In genomic region chr10:69958232-69958902, GRCh38 we compare ENCODE assay signal across 9 cellular contexts.
DNase-seq lines count a peak whose midpoint lies in the region; ATAC-seq and TF ChIP-seq lines count a peak whose summit lies in the region.
"Had no signal": no experiment of that assay in that cellular context is flagged by ENCODE, and none has a peak within 500 bp of the region (broad histone marks: within the 10 kb centered on the region; RNA-seq: fewer than 3 reads in every experiment).

No MANE protein-coding gene starts in this region.

- CTCF ChIA-PET in SK-N-SH (lab: Yijun Ruan, JAX): interaction anchor here (0.6 to 6.8 kb wide), 58 partner anchors 9 to 405 kb away, joined by 3 to 85 read pairs (median 4); partner anchors contain the start of genes MACROH2A2 and TYSND1

- DNase-seq in GM13976 (ENCODE audit: low spot score): peak; percentile 80
- DNase-seq in Karpas-422: peak; percentile 83
- DNase-seq in SK-N-SH: peak; percentile 73
- peak; percentile 12 for DNase-seq in epithelial cell of prostate (ENCODE audit: low read depth, low spot score)
- DNase-seq: naive B cell had no signal

- no peak for ATAC-seq in GM18873 (IDR thresholded peaks at IDR 0.05; ENCODE audit: low FRiP score, unreplicated experiment)
- ATAC-seq in HG02571 (IDR thresholded peaks at IDR 0.05; ENCODE audit: unreplicated experiment): no peak

- TF ChIP-seq RAD21 in SK-N-SH (IDR thresholded peaks at IDR 0.05; ENCODE audit: low read length) (peak; percentile 69), neural cell (conservative IDR thresholded peaks at IDR 0.05) (peak; percentile 43)

- no peaks in the 10 kb centered on the region for H3K9me2 ChIP-seq in Karpas-422 (replicated peaks; ENCODE audit: insufficient read depth, low read length)
- no peaks in the 10 kb centered on the region for H3K9me2 ChIP-seq in SK-N-SH
- H3K9me2 ChIP-seq in neural cell (ENCODE audit: insufficient read depth, low read length): no peaks in the 10 kb centered on the region

- H3K4me1 ChIP-seq in Karpas-422 (ENCODE audit: low read length): peaks cover 18% of the 10 kb centered on the region
- H3K4me1 ChIP-seq in SK-N-SH (ENCODE audit: control insufficient read depth in 1 of 2, insufficient read depth in 2 of 2, low read depth in 1 of 2, low read length in 1 of 2): peaks cover 0 to 5% of the 10 kb centered on the region in 2 experiments; a peak in 2 of 4 replicates

- H4K20me1 ChIP-seq in Karpas-422 (ENCODE audit: insufficient read depth, low read depth, low read length) (no peaks in the 10 kb centered on the region), SK-N-SH (ENCODE audit: insufficient read depth) (no peaks in the 10 kb centered on the region), neural cell (ENCODE audit: insufficient read depth) (no peaks in the 10 kb centered on the region)

- TF ChIP-seq EP300 in SK-N-SH (IDR thresholded peaks at IDR 0.05; ENCODE audit: borderline replicate concordance in 1 of 2, low read depth in 1 of 2, low read length in 1 of 2): no peak
- TF ChIP-seq EP300 in neural cell (conservative IDR thresholded peaks at IDR 0.05; ENCODE audit: poor library complexity, severe bottlenecking): no peak

- H3K9ac ChIP-seq in Karpas-422 (ENCODE audit: low read length) (no peak overlapping the region), SK-N-SH (no peak overlapping the region), neural cell (ENCODE audit: low read length) (no peak overlapping the region)

- H3K79me2 ChIP-seq in Karpas-422 (ENCODE audit: low read length): no peaks in the 10 kb centered on the region
- H3K79me2 ChIP-seq in SK-N-SH (ENCODE audit: insufficient read depth): no peaks in the 10 kb centered on the region
- H3K79me2 ChIP-seq in neural cell (replicated peaks; ENCODE audit: insufficient read depth, low read length): no peaks in the 10 kb centered on the region

- POLR2A ChIA-PET in SK-N-SH (lab: Yijun Ruan, JAX): no interaction called here

- H3K36me3 ChIP-seq in Karpas-422 (ENCODE audit: insufficient read depth, low read length): no peaks in the 10 kb centered on the region
- no peaks in the 10 kb centered on the region for H3K36me3 ChIP-seq in SK-N-SH (replicated peaks in 1 of 2; ENCODE audit: control insufficient read depth in 1 of 2, insufficient read depth in 2 of 2, low read length in 1 of 2)
- no peaks in the 10 kb centered on the region for H3K36me3 ChIP-seq in neural cell (ENCODE audit: insufficient read depth, low read length)

- H3F3A ChIP-seq in SK-N-SH (replicated peaks; ENCODE audit: insufficient read depth) (no peaks in the 10 kb centered on the region), neural cell (ENCODE audit: insufficient read depth, low read length, poor library complexity, severe bottlenecking) (no peaks in the 10 kb centered on the region)

- no peak overlapping the region for H3K4me2 ChIP-seq in Karpas-422 (ENCODE audit: low read depth, low read length, poor library complexity, severe bottlenecking)
- no peak overlapping the region for H3K4me2 ChIP-seq in SK-N-SH
- H3K4me2 ChIP-seq in neural cell (ENCODE audit: low read length): no peak overlapping the region

- in situ Hi-C loops in GM13976 (cut with MboI; ENCODE audit: low sequenced_read_pairs, unreplicated experiment): no loop called here

- H3K27me3 ChIP-seq in Karpas-422 (ENCODE audit: low read length): no peaks in the 10 kb centered on the region
- no peaks in the 10 kb centered on the region for H3K27me3 ChIP-seq in SK-N-SH (ENCODE audit: insufficient read depth)
- H3K27me3 ChIP-seq in neural cell (ENCODE audit: insufficient read depth, low read depth, low read length): no peaks in the 10 kb centered on the region

- no peaks in the 10 kb centered on the region for H3K9me3 ChIP-seq in Karpas-422 (ENCODE audit: low read length)
- no peaks in the 10 kb centered on the region for H3K9me3 ChIP-seq in SK-N-SH
- no peaks in the 10 kb centered on the region for H3K9me3 ChIP-seq in neural cell (ENCODE audit: low read length)

- WGBS in SK-N-SH (ENCODE audit: low lambda C conversion rate): 83% methylated on average over 1 of the region's 1 CpG

- TF ChIP-seq CTCF in C4-2B (conservative IDR thresholded peaks at IDR 0.05) (peak; percentile 95), GM13976 (IDR thresholded peaks at IDR 0.05; ENCODE audit: borderline replicate concordance, control extremely low read depth, extremely low read depth, insufficient read depth, missing control alignments) (peak; percentile 61), SK-N-SH (IDR thresholded peaks at IDR 0.05) (peak; percentile 81), neural cell (IDR thresholded peaks at IDR 0.05; ENCODE audit: poor library complexity, severe bottlenecking) (peak; percentile 55)

- H3K27ac ChIP-seq in C4-2B: no peak overlapping the region
- H3K27ac ChIP-seq in Karpas-422 (ENCODE audit: low read length): no peak overlapping the region
- no peak overlapping the region for H3K27ac ChIP-seq in SK-N-SH (ENCODE audit: low read depth in 2 of 2, low read length in 1 of 2)
- no peak overlapping the region for H3K27ac ChIP-seq in epithelial cell of prostate
- no peak overlapping the region for H3K27ac ChIP-seq in neural cell (ENCODE audit: low read length)

- H2AFZ ChIP-seq in Karpas-422 (ENCODE audit: low read length) (no peak overlapping the region), SK-N-SH (ENCODE audit: low read depth) (no peak overlapping the region), neural cell (ENCODE audit: low read depth, low read length) (no peak overlapping the region)

- H3K4me3 ChIP-seq in Karpas-422 (ENCODE audit: low read length) (no peak overlapping the region), SK-N-SH (ENCODE audit: low read depth in 2 of 2, low read length in 1 of 2) (no peak overlapping the region), neural cell (ENCODE audit: low read length) (no peak overlapping the region)

TF ChIP-seq in SK-N-SH, 30 proteins besides CTCF, POLR2A, EP300 and RAD21:
- no peak for TF ChIP-seq ZBTB33 (IDR thresholded peaks at IDR 0.05; ENCODE audit: borderline replicate concordance, low read depth)
- TF ChIP-seq SMC3 (IDR thresholded peaks at IDR 0.05; ENCODE audit: low read depth, low read length): peak; percentile 61
- no peak for TF ChIP-seq RCOR1 (IDR thresholded peaks at IDR 0.05; ENCODE audit: low read length)
- TF ChIP-seq RXRA (IDR thresholded peaks at IDR 0.05; ENCODE audit: borderline replicate concordance, low read depth): no peak
- TF ChIP-seq TCF12 (IDR thresholded peaks at IDR 0.05): no peak

TF ChIP-seq in neural cell, 6 proteins besides CTCF, POLR2A, EP300 and RAD21:
- TF ChIP-seq POLR2AphosphoS5 (IDR thresholded peaks at IDR 0.05): no peak
- TF ChIP-seq SMC3 (conservative IDR thresholded peaks at IDR 0.05; ENCODE audit: poor library complexity): peak; percentile 46
TF ChIP-seq in neural cell: peak in this region for 1.

Comparison
In these comparisons a context has a peak if more than half of its experiments do, and no peak if none do; other contexts are left out.
1. DNase-seq: peak in every context shown above with its lines; median percentile 83 in Karpas-422; 80 in GM13976; 73 in SK-N-SH; 12 in epithelial cell of prostate.